Comparison of ENCODE assay signal across 9 cellular contexts in the genomic region with DNA sequence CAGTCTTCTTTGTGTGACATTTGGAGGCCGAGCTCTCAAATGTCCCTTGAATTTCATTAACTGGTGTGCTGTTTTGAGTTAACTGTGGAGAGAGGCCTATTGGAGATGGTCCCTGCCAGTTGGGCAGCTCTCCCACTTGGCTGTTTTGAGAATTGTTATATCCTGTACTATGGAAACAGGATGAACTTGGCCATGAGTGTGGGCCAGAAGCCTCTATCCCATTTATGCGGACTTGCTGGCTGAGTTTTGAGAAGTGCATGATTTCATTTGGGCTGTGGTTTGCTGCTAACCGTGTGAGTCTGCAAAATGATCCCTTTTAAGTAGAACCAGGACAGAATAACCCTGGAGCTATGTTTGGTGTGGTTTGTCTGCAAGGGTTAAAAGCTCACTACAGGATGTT.
DNase-seq lines count a peak whose midpoint lies in the region; ATAC-seq, FAIRE-seq and TF ChIP-seq lines count a peak whose summit lies in the region.
"Had no signal": no experiment of that assay in that cellular context is flagged by ENCODE, and none has a peak within 500 bp of the region (broad histone marks: within the 10 kb centered on the region; RNA-seq: fewer than 3 reads in every experiment).

No MANE protein-coding gene starts in this region.

- H3K36me3 ChIP-seq in adipocyte (ENCODE audit: control insufficient read depth, insufficient read depth, low read length, severe bottlenecking): no peaks in the 10 kb centered on the region

- TF ChIP-seq CTCF in AG09309 (IDR thresholded peaks at IDR 0.05; ENCODE audit: control insufficient read depth, insufficient read depth, low read depth, low read length, missing control alignments) (no peak), osteocyte (IDR thresholded peaks at IDR 0.05) (no peak)

- peak; percentile 90 for DNase-seq in AG09309 (ENCODE audit: low read depth)
- DNase-seq in adipocyte (ENCODE audit: low read depth): peak; percentile 85
- DNase-seq in frontal cortex (ENCODE audit: low spot score in 2 of 2): peak; percentile 3 to 20
- no peak for DNase-seq in osteocyte (ENCODE audit: extremely low spot score, unreplicated experiment)
- no peak for DNase-seq in NCI-H226
- no peak for DNase-seq in GM19238 (ENCODE audit: insufficient read length, low spot score)

- peak overlapping the region; percentile 66 for H3K27ac Mint-ChIP-seq in osteocyte (ENCODE audit: unreplicated experiment)

- H3K4me1 Mint-ChIP-seq in osteocyte (ENCODE audit: unreplicated experiment): peaks cover 26% of the 10 kb centered on the region

- no peaks in the 10 kb centered on the region for H3K9me3 ChIP-seq in adipocyte (ENCODE audit: control insufficient read depth, low read length)

- FAIRE-seq in frontal cortex (lab: Jason Lieb, UNC): no peak
- FAIRE-seq: RCC 7860 had no signal

- ATAC-seq in GM18870 (IDR thresholded peaks at IDR 0.05; ENCODE audit: unreplicated experiment) (no peak), HG03354 (IDR thresholded peaks at IDR 0.05; ENCODE audit: poor library complexity, severe bottlenecking, unreplicated experiment) (no peak)

- H3K27me3 ChIP-seq in adipocyte (replicated peaks; ENCODE audit: control insufficient read depth, insufficient read depth, low read length): no peaks in the 10 kb centered on the region

- peaks cover 5% of the 10 kb centered on the region for H3K9me3 Mint-ChIP-seq in osteocyte (ENCODE audit: unreplicated experiment)

- H3K4me1 ChIP-seq in adipocyte (ENCODE audit: control insufficient read depth, insufficient read depth, low read length): peaks cover 44% of the 10 kb centered on the region

- H3K9ac ChIP-seq in adipocyte (ENCODE audit: low read length): peak overlapping the region; percentile 86

- no peaks in the 10 kb centered on the region for H3K27me3 Mint-ChIP-seq in osteocyte (ENCODE audit: unreplicated experiment)

- no peak overlapping the region for H3K4me3 Mint-ChIP-seq in osteocyte (ENCODE audit: unreplicated experiment)

- H3K4me3 ChIP-seq in AG09309 (ENCODE audit: control insufficient read depth, low read depth, low read length) (no peak overlapping the region), adipocyte (ENCODE audit: low read length) (peak overlapping the region; percentile 73)

- H3K36me3 Mint-ChIP-seq in osteocyte (ENCODE audit: unreplicated experiment): peaks cover 2% of the 10 kb centered on the region

Comparison
In these comparisons a context has a peak if more than half of its experiments do, and no peak if none do; other contexts are left out.
1. DNase-seq: peak in AG09309 (single experiment), adipocyte (single experiment) and frontal cortex (2 of 2); none in osteocyte (single experiment), NCI-H226 (single experiment) and GM19238 (single experiment).